ENCODE assay signal across 17 cellular contexts in genomic region chr1:91755176-91755575, GRCh38.
DNase-seq lines count a peak whose midpoint lies in the region; ATAC-seq and TF ChIP-seq lines count a peak whose summit lies in the region.
"Had no signal": no experiment of that assay in that cellular context is flagged by ENCODE, and none has a peak within 500 bp of the region (broad histone marks: within the 10 kb centered on the region; RNA-seq: fewer than 3 reads in every experiment).

No MANE protein-coding gene starts in this region.

- intact Hi-C loops in natural killer cell (cut with micrococcal nuclease) (loop anchor here (2.0 kb wide), 2 partner anchors 50 to 206 kb away; no protein-coding TSS in a partner anchor), posterior cingulate gyrus (cut with DNase I) (no loop called here)

- H3K27ac Mint-ChIP-seq in natural killer cell = peak overlapping the region; percentile 86 to 87
- H3K27ac Mint-ChIP-seq: activated CD8-positive, alpha-beta memory T cell treated with anti-CD3 and anti-CD28 coated beads, Interleukin-2, amount 10 ng/mL, durations not matched to agents 7 days and 5 days; activated naive CD4-positive, alpha-beta T cell treated with anti-CD3 and anti-CD28 coated beads, Interleukin-2, amount 10 ng/mL, durations not matched to agents 7 days and 5 days had no signal

- TF ChIP-seq EP300 in gastroesophageal sphincter (IDR thresholded peaks at IDR 0.05) (no peak), upper lobe of left lung (IDR thresholded peaks at IDR 0.05) (peak in 1 of 4 donors; percentile 27)

- H3K4me3 ChIP-seq in gastroesophageal sphincter (no peak overlapping the region), upper lobe of left lung (no peak overlapping the region)
- H3K4me3 ChIP-seq: lung had no signal

- TF ChIP-seq POLR2A in gastroesophageal sphincter (IDR thresholded peaks at IDR 0.05) (no peak), upper lobe of left lung (IDR thresholded peaks at IDR 0.05) (no peak)

- 32 to 40% methylated on average over 5 to 6 of the region's 6 CpGs for WGBS in gastroesophageal sphincter (ENCODE audit: low coverage in 1 of 2), 2 donors
- 70 to 74% methylated on average over 6 of the region's 6 CpGs for WGBS in upper lobe of left lung, 2 donors

- H3K9me3 Mint-ChIP-seq in natural killer cell = no peaks in the 10 kb centered on the region
- H3K9me3 Mint-ChIP-seq: activated naive CD4-positive, alpha-beta T cell treated with anti-CD3 and anti-CD28 coated beads, Interleukin-2, amount 10 ng/mL, durations not matched to agents 7 days and 5 days; CD8-positive, alpha-beta memory T cell had no signal

- no peaks in the 10 kb centered on the region for H3K27me3 Mint-ChIP-seq in natural killer cell (ENCODE audit: low read depth in 2 of 2)
- H3K27me3 Mint-ChIP-seq: activated CD8-positive, alpha-beta memory T cell treated with anti-CD3 and anti-CD28 coated beads, Interleukin-2, amount 10 ng/mL, durations not matched to agents 7 days and 5 days; activated naive CD4-positive, alpha-beta T cell treated with anti-CD3 and anti-CD28 coated beads, Interleukin-2, amount 10 ng/mL, durations not matched to agents 7 days and 5 days; CD8-positive, alpha-beta memory T cell had no signal

- DNase-seq in DMS 273 (lab: John Stamatoyannopoulos, UW; ENCODE audit: unreplicated experiment) (peak; percentile 45), DMS 273 treated with DMSO at 0.1 percent for 48 hours (lab: John Stamatoyannopoulos, UW) (no peak), natural killer cell (no peak), upper lobe of left lung (no peak), posterior cingulate gyrus (no peak)
- DNase-seq in activated CD4-positive, CD25-positive, alpha-beta regulatory T cell treated with anti-CD3 and anti-CD28 coated beads, Interleukin-2, amount 50 U/mL, for 72 hours = no peak
- DNase-seq: activated naive CD4-positive, alpha-beta T cell treated with anti-CD3 and anti-CD28 coated beads, Interleukin-2, amount 10 ng/mL, durations not matched to agents 7 days and 5 days; CD8-positive, alpha-beta memory T cell; central memory CD4-positive, alpha-beta T cell; GDM1; NCI-H2081; NCI-H748 treated with DMSO at 0.1 percent for 48 hours had no signal

- H3K36me3 ChIP-seq in gastroesophageal sphincter (peaks cover 0 to 4% of the 10 kb centered on the region in 2 donors), upper lobe of left lung (peaks cover 0 to 20% (median 0%) of the 10 kb centered on the region in 4 donors)

- ATAC-seq in gastroesophageal sphincter (peak; percentile 70), natural killer cell (no peak), upper lobe of left lung (ENCODE audit: low FRiP score in 2 of 2) (peak in 1 of 2 donors; percentile 72), GM21528 (IDR thresholded peaks at IDR 0.05; ENCODE audit: low FRiP score, unreplicated experiment) (no peak)

- peaks cover 58 to 98% (median 64%) of the 10 kb centered on the region in 3 donors for H3K4me1 ChIP-seq in gastroesophageal sphincter
- H3K4me1 ChIP-seq in upper lobe of left lung = peaks cover 13 to 30% (median 18%) of the 10 kb centered on the region in 4 donors

- H3K27ac ChIP-seq in gastroesophageal sphincter = peak overlapping the region; percentile 80 to 94 (median 81)
- H3K27ac ChIP-seq in upper lobe of left lung = peak overlapping the region in 3 of 4 donors; percentile 32 to 58 (median 50)
- H3K27ac ChIP-seq: 22Rv1 had no signal

- H3K4me3 Mint-ChIP-seq in natural killer cell = no peak overlapping the region
- H3K4me3 Mint-ChIP-seq: activated CD8-positive, alpha-beta memory T cell treated with anti-CD3 and anti-CD28 coated beads, Interleukin-2, amount 10 ng/mL, durations not matched to agents 7 days and 5 days; activated naive CD4-positive, alpha-beta T cell treated with anti-CD3 and anti-CD28 coated beads, Interleukin-2, amount 10 ng/mL, durations not matched to agents 7 days and 5 days had no signal

- no peak for TF ChIP-seq CTCF in gastroesophageal sphincter (IDR thresholded peaks at IDR 0.05)
- TF ChIP-seq CTCF in natural killer cell (IDR thresholded peaks at IDR 0.05) = no peak
- no peak for TF ChIP-seq CTCF in upper lobe of left lung (IDR thresholded peaks at IDR 0.05)

- no peaks in the 10 kb centered on the region for H3K9me3 ChIP-seq in gastroesophageal sphincter
- H3K9me3 ChIP-seq in upper lobe of left lung = no peaks in the 10 kb centered on the region

- H3K27me3 ChIP-seq in gastroesophageal sphincter = no peaks in the 10 kb centered on the region
- no peaks in the 10 kb centered on the region for H3K27me3 ChIP-seq in upper lobe of left lung

- H3K4me1 Mint-ChIP-seq in natural killer cell = peaks cover 70 to 76% of the 10 kb centered on the region in 2 donors

- H3K36me3 Mint-ChIP-seq in natural killer cell = peaks cover 15% of the 10 kb centered on the region
